8 cellular contexts compared by ENCODE assay signal in the genomic region with DNA sequence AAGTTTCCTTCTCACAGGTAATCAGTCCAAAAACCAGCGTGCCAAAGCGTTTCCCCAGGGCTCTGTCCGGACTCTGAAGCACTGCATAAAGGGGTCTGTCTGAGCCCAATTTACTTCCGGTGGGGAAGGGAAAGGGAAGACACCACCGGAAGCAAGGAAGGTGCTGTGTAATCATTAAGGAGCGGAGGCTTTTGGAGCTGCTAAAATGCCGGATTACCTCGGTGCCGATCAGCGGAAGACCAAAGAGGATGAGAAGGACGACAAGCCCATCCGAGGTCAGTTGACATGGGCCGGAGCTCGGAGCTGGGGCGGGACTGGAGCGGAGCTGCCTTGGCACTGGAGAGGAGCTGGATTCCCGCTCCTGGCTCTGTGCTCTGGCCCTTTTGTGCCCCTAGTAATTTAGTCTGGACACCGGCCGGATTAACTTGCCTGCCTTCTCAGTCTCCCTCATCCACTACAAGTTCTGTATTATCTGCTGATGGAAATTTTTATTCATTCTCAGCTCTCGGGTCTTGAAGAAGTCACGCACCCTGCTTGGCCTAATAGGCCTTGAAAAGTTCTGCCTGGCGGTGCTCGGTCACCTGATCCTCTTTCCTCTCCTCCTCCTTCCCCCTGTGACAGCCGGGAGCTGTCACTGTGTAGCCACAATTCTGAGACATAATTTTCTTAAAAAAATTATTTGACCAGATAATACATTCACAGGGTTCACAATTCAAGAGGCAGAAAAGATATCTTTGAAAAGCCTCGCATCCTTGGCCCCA. TPM values are rescaled to one million over a fixed set of nuclear protein-coding genes. Genes with fewer than 3 reads are reported as not detected.
DNase-seq lines count a peak whose midpoint lies in the region; ATAC-seq and TF ChIP-seq lines count a peak whose summit lies in the region.

PSMC2 (plus strand) TSS at position 137 of the 761 bp plus-strand sequence; CDS start at position 206, 69 bp downstream.

- H3K4me1 ChIP-seq in lung (ENCODE audit: control insufficient read depth in 2 of 2, insufficient read depth in 2 of 2, low read length in 2 of 2) = peaks cover 8 to 19% of the 10 kb centered on the region in 2 donors

- peaks cover 0 to 7% of the 10 kb centered on the region in 2 donors for H3K36me3 ChIP-seq in lung (ENCODE audit: control insufficient read depth in 2 of 2, insufficient read depth in 2 of 2, low read length in 2 of 2)

- H3K27me3 ChIP-seq in lung (ENCODE audit: control insufficient read depth, insufficient read depth) = no peaks in the 10 kb centered on the region

- H3K27ac ChIP-seq in lung (ENCODE audit: low read depth in 1 of 2, low read length in 1 of 2) = peak within 1 kb of the TSS; percentile 56 to 94

- TF ChIP-seq CTCF in GM20000 (IDR thresholded peaks at IDR 0.05; ENCODE audit: extremely low read depth, missing control alignments) (no peak), lung (IDR thresholded peaks at IDR 0.05; ENCODE audit: control extremely low read depth, extremely low read depth) (no peak)

- peak within 1 kb of the TSS; percentile 93 for H3K4me3 ChIP-seq in lung

- peak; percentile 94 for DNase-seq in CMK (ENCODE audit: low read depth)
- DNase-seq in GM20000 (ENCODE audit: low spot score) = peak; percentile 80
- peak; percentile 54 for DNase-seq in HS-5 (ENCODE audit: low read depth)
- peak; percentile 58 for DNase-seq in NK-92 (lab: John Stamatoyannopoulos, UW; ENCODE audit: unreplicated experiment)
- peak; percentile 57 to 62 for DNase-seq in activated CD8-positive, alpha-beta memory T cell treated with anti-CD3 and anti-CD28 coated beads for 1 hour (ENCODE audit: extremely low read depth in 1 of 2, low read depth in 1 of 2)
- DNase-seq in effector CD4-positive, alpha-beta T cell = peak; percentile 74
- peak; percentile 87 for DNase-seq in lung (ENCODE audit: low spot score)
- peak; percentile 68 to 80 (median 76) for DNase-seq in stimulated activated CD4-positive, alpha-beta T cell treated with anti-CD3 and anti-CD28 coated beads, TNF-alpha, amount 100 ng/mL, for 24 hours (ENCODE audit: low read depth in 3 of 3)

- ATAC-seq in lung (ENCODE audit: insufficient read depth, low FRiP score) = peak; percentile 82

- no peaks in the 10 kb centered on the region for H3K9me3 ChIP-seq in lung (ENCODE audit: control insufficient read depth in 2 of 2, insufficient read depth in 1 of 2, low read length in 1 of 2)

- 0 to 1% methylated on average over 25 of the region's 25 CpGs for WGBS in lung, 2 donors

RNA-seq across cellular contexts. Expression of gene PSMC2, which starts in this region (rescaled TPM):
- total RNA-seq in lung = 100 to 1,000 TPM in 1 of 2 donors, 10 to 100 TPM in 1; 68.8 to 106 TPM
- 100 to 1,000 TPM in 1 of 2 donors, 10 to 100 TPM in 1; 94.9 to 157 TPM for polyA plus RNA-seq in lung

Comparison
In these comparisons a context has a peak if more than half of its experiments do, and no peak if none do; other contexts are left out.
1. Peak in every context shown above with its lines: DNase-seq, ATAC-seq, H3K4me3 ChIP-seq and H3K27ac ChIP-seq.